Comparison of ENCODE assay signal across 16 cellular contexts in genomic region chr11:59641156-59641555, GRCh38.
"Had no signal": no experiment of that assay in that cellular context is flagged by ENCODE, and none has a peak within 500 bp of the region (broad histone marks: within the 10 kb centered on the region; RNA-seq: fewer than 3 reads in every experiment).

No MANE protein-coding gene starts in this region.

- H3K27me3 ChIP-seq: hepatocyte, pancreas, tibial nerve, uterus had no signal

- H3K27ac ChIP-seq: hepatocyte, left ventricle myocardium inferior, pancreas, tibial nerve, uterus had no signal

- H2AFZ ChIP-seq: hepatocyte had no signal

- H3K4me1 ChIP-seq: left ventricle myocardium inferior, tibial nerve, uterus had no signal

- H3K4me3 Mint-ChIP-seq: activated CD4-positive, alpha-beta T cell treated with anti-CD3 and anti-CD28 coated beads, Interleukin-2, amount 10 ng/mL, durations not matched to agents 7 days and 5 days; activated T-helper 1 cell treated with anti-CD3 and anti-CD28 coated beads, Interleukin-12 subunit alpha, Interleukin-12 subunit beta, Interleukin-2, Interleukin-4 antibody, amounts not matched to agents 30 ng/mL and 10 ng/mL and 1 ng/mL, durations not matched to agents 14 hours and 24 hours and 36 hours; dendritic cell treated with granulocyte-macrophage colony-stimulating factor and Interleukin-4, amounts not matched to agents 40 ng/mL and 50 ng/mL, for 4 days; naive thymus-derived CD4-positive, alpha-beta T cell; stimulated activated naive B cell treated with anti-CD40 and anti-IgM and Interleukin-4, amounts not matched to agents 10 μg/mL and 1 μg/mL and 100 μg/mL, for 72 hours had no signal

- H3K27me3 Mint-ChIP-seq: activated CD4-positive, alpha-beta T cell treated with anti-CD3 and anti-CD28 coated beads, Interleukin-2, amount 10 ng/mL, durations not matched to agents 7 days and 5 days; dendritic cell treated with granulocyte-macrophage colony-stimulating factor and Interleukin-4, amounts not matched to agents 40 ng/mL and 50 ng/mL, for 4 days; naive thymus-derived CD4-positive, alpha-beta T cell; stimulated activated naive B cell treated with anti-CD40 and anti-IgM and Interleukin-4, amounts not matched to agents 10 μg/mL and 1 μg/mL and 100 μg/mL, for 72 hours had no signal

- H3K27ac Mint-ChIP-seq: activated CD4-positive, alpha-beta T cell treated with anti-CD3 and anti-CD28 coated beads, Interleukin-2, amount 10 ng/mL, durations not matched to agents 7 days and 5 days; activated T-helper 1 cell treated with anti-CD3 and anti-CD28 coated beads, Interleukin-12 subunit alpha, Interleukin-12 subunit beta, Interleukin-2, Interleukin-4 antibody, amounts not matched to agents 30 ng/mL and 10 ng/mL and 1 ng/mL, durations not matched to agents 14 hours and 24 hours and 36 hours; dendritic cell treated with granulocyte-macrophage colony-stimulating factor and Interleukin-4, amounts not matched to agents 40 ng/mL and 50 ng/mL, for 4 days; stimulated activated naive B cell treated with anti-CD40 and anti-IgM and Interleukin-4, amounts not matched to agents 10 μg/mL and 1 μg/mL and 100 μg/mL, for 72 hours had no signal

- H3K4me1 Mint-ChIP-seq: activated CD4-positive, alpha-beta T cell treated with anti-CD3 and anti-CD28 coated beads, Interleukin-2, amount 10 ng/mL, durations not matched to agents 7 days and 5 days had no signal

- H3K9me3 ChIP-seq: left ventricle myocardium inferior, pancreas, tibial nerve, uterus had no signal

- ATAC-seq: naive thymus-derived CD4-positive, alpha-beta T cell; pancreas; stimulated activated naive B cell treated with anti-CD40 and anti-IgM and Interleukin-4, amounts not matched to agents 10 μg/mL and 1 μg/mL and 100 μg/mL, for 72 hours had no signal

- DNase-seq: activated CD4-positive, alpha-beta T cell treated with anti-CD3 and anti-CD28 coated beads, Interleukin-2, amount 10 ng/mL, durations not matched to agents 7 days and 5 days; activated CD8-positive, alpha-beta memory T cell treated with anti-CD3 and anti-CD28 coated beads, Interleukin-2, amount 50 U/mL, for 48 hours; anterior cingulate cortex; cerebellar nuclear complex; islet precursor cell; left ventricle myocardium inferior; naive thymus-derived CD4-positive, alpha-beta T cell; pancreas; stimulated activated CD4-positive, alpha-beta T cell treated with anti-CD3 and anti-CD28 coated beads, Interleukin-15, amount 100 ng/mL, for 24 hours; stimulated activated CD4-positive, alpha-beta T cell treated with anti-CD3 and anti-CD28 coated beads, Interleukin-4, amount 100 ng/mL, for 1 hour; stimulated activated naive B cell treated with anti-CD40 and anti-IgM and Interleukin-4, amounts not matched to agents 10 μg/mL and 1 μg/mL and 100 μg/mL, for 72 hours; uterus had no signal

- H3K9me3 Mint-ChIP-seq: activated CD4-positive, alpha-beta T cell treated with anti-CD3 and anti-CD28 coated beads, Interleukin-2, amount 10 ng/mL, durations not matched to agents 7 days and 5 days; activated T-helper 1 cell treated with anti-CD3 and anti-CD28 coated beads, Interleukin-12 subunit alpha, Interleukin-12 subunit beta, Interleukin-2, Interleukin-4 antibody, amounts not matched to agents 30 ng/mL and 10 ng/mL and 1 ng/mL, durations not matched to agents 14 hours and 24 hours and 36 hours; dendritic cell treated with granulocyte-macrophage colony-stimulating factor and Interleukin-4, amounts not matched to agents 40 ng/mL and 50 ng/mL, for 4 days; naive thymus-derived CD4-positive, alpha-beta T cell; stimulated activated naive B cell treated with anti-CD40 and anti-IgM and Interleukin-4, amounts not matched to agents 10 μg/mL and 1 μg/mL and 100 μg/mL, for 72 hours had no signal

- H3K4me2 ChIP-seq: hepatocyte had no signal

- H3K36me3 ChIP-seq: uterus had no signal

- H3K4me3 ChIP-seq: hepatocyte, left ventricle myocardium inferior, pancreas, tibial nerve, uterus had no signal
